In the genomic region with DNA sequence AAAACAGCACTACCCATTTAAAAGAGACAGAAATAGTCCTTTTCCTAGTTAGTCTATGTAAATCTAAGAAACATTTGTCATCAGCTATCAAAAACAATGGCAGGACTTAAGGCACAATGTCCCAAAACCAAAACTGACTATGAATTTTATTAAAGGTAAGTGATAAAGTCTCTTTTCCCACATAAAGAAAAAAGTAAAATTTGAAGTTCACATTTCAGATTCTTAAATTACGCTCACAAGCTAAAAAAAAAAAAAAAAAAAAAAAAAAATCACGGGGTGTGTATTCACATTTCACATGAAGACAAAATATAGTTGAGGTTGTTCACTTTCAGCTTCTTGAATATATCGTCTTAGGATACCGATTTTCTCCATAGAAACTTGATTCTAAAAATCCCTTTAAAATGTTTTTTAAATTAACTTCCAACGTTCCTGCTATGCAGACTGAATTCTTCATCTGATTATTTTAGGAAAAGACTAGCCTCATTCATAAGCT, we compare ENCODE assay signal across 9 cellular contexts. TPM values are rescaled to one million over a fixed set of nuclear protein-coding genes. Genes with fewer than 3 reads are reported as not detected.
A peak's percentile ranks its signal among the peaks of the same experiment; 100 is the strongest.
DNase-seq lines count a peak whose midpoint lies in the region; ATAC-seq, FAIRE-seq and TF ChIP-seq lines count a peak whose summit lies in the region.
"Had no signal": no experiment of that assay in that cellular context is flagged by ENCODE, and none has a peak within 500 bp of the region (broad histone marks: within the 10 kb centered on the region; RNA-seq: fewer than 3 reads in every experiment).

No MANE protein-coding gene starts in this region.

- TF ChIP-seq CTCF in K562 (IDR thresholded peaks at IDR 0.05 in 2 of 3, conservative IDR thresholded peaks at IDR 0.05 in 1 of 3; ENCODE audit: insufficient read depth in 2 of 3, low read depth in 1 of 3, low read length in 3 of 3) (no peak), upper lobe of right lung (IDR thresholded peaks at IDR 0.05) (no peak)

- peak overlapping the region in 1 of 2 experiments; percentile 91; a peak in 2 of 4 replicates for H3K9ac ChIP-seq in K562 (ENCODE audit: insufficient read depth in 1 of 2, low read depth in 2 of 2, low read length in 2 of 2)

- peaks cover 11% of the 10 kb centered on the region; the same call in 1 of the 2 replicates for H4K20me1 ChIP-seq in K562 (replicated peaks; ENCODE audit: control insufficient read depth, insufficient read depth, low read length)

- intact Hi-C loops in K562 (cut with micrococcal nuclease): loop anchor here (5.0 kb wide), 1 partner anchor 152 kb away; a partner anchor contains a TSS
- intact Hi-C loops in upper lobe of right lung (cut with DNase I): no loop called here

- BruUV-seq in K562 (replicated peaks; lab: Mats Ljungman, UMichigan): no TSS peak

- CTCF ChIA-PET in activated naive CD4-positive, alpha-beta T cell treated with anti-CD3 and anti-CD28 coated beads, Interleukin-2, amount 10 ng/mL, durations not matched to agents 7 days and 5 days (lab: Charles Lee): interaction anchor here (0.7 to 4.2 kb wide), 5 partner anchors 16 to 735 kb away, joined by 3 to 29 read pairs (median 5); a partner anchor contains a TSS
- CTCF ChIA-PET in K562 (lab: Yijun Ruan, JAX; ENCODE audit: low intra/inter-chr PET ratio): interaction anchor here (0.6 to 2.7 kb wide), 3 partner anchors 49 to 69 kb away, joined by 3 to 18 read pairs (median 3); no protein-coding TSS in a partner anchor

- peak overlapping the region; percentile 74 for H3K4me3 ChIP-seq in K562
- peak overlapping the region; percentile 87 for H3K4me3 ChIP-seq in upper lobe of right lung

- TF ChIP-seq POLR2A in K562 (conservative IDR thresholded peaks at IDR 0.05): no peak

- H3K36me3 Mint-ChIP-seq in activated naive CD4-positive, alpha-beta T cell treated with anti-CD3 and anti-CD28 coated beads, Interleukin-2, amount 10 ng/mL, durations not matched to agents 7 days and 5 days: peaks cover 13% of the 10 kb centered on the region
- H3K36me3 Mint-ChIP-seq in memory B cell: peaks cover 2% of the 10 kb centered on the region

- peaks cover 65% of the 10 kb centered on the region for H3K79me2 ChIP-seq in K562 (ENCODE audit: control insufficient read depth, insufficient read depth, low read length)

- 0% methylated on average over 5 of the region's 5 CpGs for WGBS in K562 (ENCODE audit: insufficient coverage, low coverage, missing lambda C conversion rate)

- TF ChIP-seq RAD21 in K562 (CRISPR knock-in tag; conservative IDR thresholded peaks at IDR 0.05 in 1 of 2, IDR thresholded peaks at IDR 0.05 in 1 of 2): no peak

- peak overlapping the region; percentile 90; the same call in 2 of the 3 replicates for H3K27ac ChIP-seq in K562 (ENCODE audit: extremely low read depth, low read depth, low read length)
- H3K27ac ChIP-seq in upper lobe of right lung: peak overlapping the region; percentile 87

- POLR2A ChIA-PET in K562 (lab: Yijun Ruan, JAX): interaction anchor here (0.6 to 7.5 kb wide), 13 partner anchors 8 to 733 kb away, joined by 3 to 112 read pairs (median 5); a partner anchor contains a TSS

- H3K27me3 Mint-ChIP-seq in activated naive CD4-positive, alpha-beta T cell treated with anti-CD3 and anti-CD28 coated beads, Interleukin-2, amount 10 ng/mL, durations not matched to agents 7 days and 5 days: peaks cover 8% of the 10 kb centered on the region
- H3K27me3 Mint-ChIP-seq in memory B cell: no peaks in the 10 kb centered on the region

- H3K4me2 ChIP-seq in K562 (ENCODE audit: insufficient read depth, low read length): peak overlapping the region; percentile 82

- H3K9me3 ChIP-seq in K562 (replicated peaks; ENCODE audit: control insufficient read depth, insufficient read depth, low read depth, low read length) (no peaks in the 10 kb centered on the region), upper lobe of right lung (no peaks in the 10 kb centered on the region)

- no peaks in the 10 kb centered on the region for H3K9me1 ChIP-seq in K562 (ENCODE audit: control insufficient read depth, insufficient read depth, low read length)

- H3K27ac Mint-ChIP-seq in activated naive CD4-positive, alpha-beta T cell treated with anti-CD3 and anti-CD28 coated beads, Interleukin-2, amount 10 ng/mL, durations not matched to agents 7 days and 5 days: peak overlapping the region; percentile 93
- H3K27ac Mint-ChIP-seq in memory B cell: peak overlapping the region; percentile 99

- no peak for FAIRE-seq in K562 (lab: Jason Lieb, UNC)

- H3K9me3 Mint-ChIP-seq in activated naive CD4-positive, alpha-beta T cell treated with anti-CD3 and anti-CD28 coated beads, Interleukin-2, amount 10 ng/mL, durations not matched to agents 7 days and 5 days: no peaks in the 10 kb centered on the region
- no peaks in the 10 kb centered on the region for H3K9me3 Mint-ChIP-seq in memory B cell

- in situ Hi-C loops in K562 (cut with MboI): no loop called here

- H3K27me3 ChIP-seq in K562 (ENCODE audit: control insufficient read depth in 2 of 2, insufficient read depth in 2 of 2, low read length in 2 of 2): no peaks in the 10 kb centered on the region
- no peaks in the 10 kb centered on the region for H3K27me3 ChIP-seq in upper lobe of right lung

- 0 out of 2 replicates have a peak overlapping the region, but pooled peaks have one; percentile 82 for H2AFZ ChIP-seq in K562 (ENCODE audit: low read depth, low read length)

- DNase-seq in activated naive CD4-positive, alpha-beta T cell treated with anti-CD3 and anti-CD28 coated beads, Interleukin-2, amount 10 ng/mL, durations not matched to agents 7 days and 5 days: no peak
- no peak for DNase-seq in activated naive CD4-positive, alpha-beta T cell treated with anti-CD3 and anti-CD28 coated beads, Interleukin-2, amount 50 U/mL, for 16 hours
- DNase-seq in K562 (ENCODE audit: extremely low read depth in 1 of 4, low spot score in 3 of 4) (no peak), memory B cell (ENCODE audit: low spot score in 2 of 2) (no peak), upper lobe of right lung (no peak), SHP77 (lab: John Stamatoyannopoulos, UW) (no peak), NCI-H1105 (lab: John Stamatoyannopoulos, UW) (no peak)
- DNase-seq: NCI-H1048 had no signal

- H3K4me1 ChIP-seq in K562 (replicated peaks in 1 of 2; ENCODE audit: control insufficient read depth in 2 of 2, insufficient read depth in 2 of 2, low read length in 2 of 2): peaks cover 10 to 12% of the 10 kb centered on the region in 2 experiments; a peak in 3 of 5 replicates
- peaks cover 10% of the 10 kb centered on the region for H3K4me1 ChIP-seq in upper lobe of right lung

- no peak for TF ChIP-seq EP300 in K562 (IDR thresholded peaks at IDR 0.05; ENCODE audit: low read length)

- ATAC-seq in K562: no peak
- no peak for ATAC-seq in memory B cell (ENCODE audit: low read depth)
- ATAC-seq in upper lobe of right lung: no peak
- ATAC-seq in GM21381 (IDR thresholded peaks at IDR 0.05; ENCODE audit: unreplicated experiment): no peak

- peak overlapping the region; percentile 89 for H3K4me3 Mint-ChIP-seq in activated naive CD4-positive, alpha-beta T cell treated with anti-CD3 and anti-CD28 coated beads, Interleukin-2, amount 10 ng/mL, durations not matched to agents 7 days and 5 days
- H3K4me3 Mint-ChIP-seq in memory B cell: peak overlapping the region; percentile 96

- peaks cover 32% of the 10 kb centered on the region for H3K4me1 Mint-ChIP-seq in activated naive CD4-positive, alpha-beta T cell treated with anti-CD3 and anti-CD28 coated beads, Interleukin-2, amount 10 ng/mL, durations not matched to agents 7 days and 5 days
- H3K4me1 Mint-ChIP-seq in memory B cell: peaks cover 14% of the 10 kb centered on the region

- H3K36me3 ChIP-seq in K562 (ENCODE audit: control insufficient read depth, insufficient read depth, low read length): peaks cover 13% of the 10 kb centered on the region; the same call in 2 of the 3 replicates
- H3K36me3 ChIP-seq in upper lobe of right lung: no peaks in the 10 kb centered on the region

RNA-seq across cellular contexts. Expression of a gene that starts 1.6 kb away (rescaled TPM):
- total RNA-seq in K562 (2011; cell fraction: chromatin; rRNA removed; ENCODE audit: low replicate concordance): 99.2 and 293 TPM in 2 replicates
- total RNA-seq in K562 (2011; cell fraction: nucleolus; rRNA removed): 97.4 and 123 TPM in 2 replicates
- 210 and 247 TPM in 2 replicates for total RNA-seq in K562 (2011; cell fraction: nucleoplasm; rRNA removed)
- total RNA-seq in K562 (2014; rRNA removed) (20.2 and 23.4 TPM in 2 replicates), K562 (2014; rRNA removed; fragmentation: Illumina TruSeq; extraction: Trizol) (39.5 and 41.2 TPM in 2 replicates), K562 (2015; rRNA removed; fragmentation: Illumina TruSeq; extraction: Trizol) (28.5 and 31.9 TPM in 2 replicates), K562 (2021) (23.9 and 27.2 TPM in 2 replicates), upper lobe of right lung (51.8 TPM)
- polyA plus RNA-seq in K562 (2011; rRNA removed) (149 and 177 TPM in 2 replicates), K562 (2014; fragmentation: Illumina TruSeq; extraction: Trizol) (24.6 and 30.3 TPM in 2 replicates), K562 (2014; fragmentation: Nextera tagmentation; extraction: Ambion mirVana) (10 to 100 TPM; 21.0 to 28.6 TPM), K562 (2014; rRNA removed) (20.2 and 23.1 TPM in 2 replicates)
- polyA plus RNA-seq in K562 (2011; cell fraction: cytosol; rRNA removed): 21.1 and 78.8 TPM in 2 replicates
- 36.0 and 74.0 TPM in 2 replicates for polyA plus RNA-seq in K562 (2011; cell fraction: nucleus; rRNA removed)
- 43.9 and 45.3 TPM in 2 replicates for polyA plus RNA-seq in K562 (2012)
- 153 and 215 TPM in 2 replicates for polyA minus RNA-seq in K562 (2011; rRNA and poly(A)+ RNA removed)
- 47.5 and 48.9 TPM in 2 replicates for polyA minus RNA-seq in K562 (2011; cell fraction: cytosol; rRNA and poly(A)+ RNA removed)
- 39.4 and 94.5 TPM in 2 replicates for polyA minus RNA-seq in K562 (2011; cell fraction: nucleus; rRNA and poly(A)+ RNA removed)

RNA-seq across cellular contexts. Expression of a gene that starts 15.2 kb away (rescaled TPM):
- total RNA-seq in K562 (2011; cell fraction: chromatin; rRNA removed; ENCODE audit: low replicate concordance): 11.2 and 18.1 TPM in 2 replicates
- 6.3 and 7.5 TPM in 2 replicates for total RNA-seq in K562 (2011; cell fraction: nucleolus; rRNA removed)
- total RNA-seq in K562 (2011; cell fraction: nucleoplasm; rRNA removed): 12.2 and 23.7 TPM in 2 replicates
- total RNA-seq in K562 (2014; rRNA removed): 3.9 and 5.6 TPM in 2 replicates
- total RNA-seq in K562 (2014; rRNA removed; fragmentation: Illumina TruSeq; extraction: Trizol): 7.1 and 7.6 TPM in 2 replicates
- total RNA-seq in K562 (2015; rRNA removed; fragmentation: Illumina TruSeq; extraction: Trizol): 3.5 and 5.6 TPM in 2 replicates
- total RNA-seq in K562 (2021): 3.4 and 4.7 TPM in 2 replicates
- polyA plus RNA-seq in K562 (2011; rRNA removed): 10.5 and 11.1 TPM in 2 replicates
- 2.8 and 6.0 TPM in 2 replicates for polyA plus RNA-seq in K562 (2011; cell fraction: cytosol; rRNA removed)
- 8.4 and 12.4 TPM in 2 replicates for polyA plus RNA-seq in K562 (2011; cell fraction: nucleus; rRNA removed)
- polyA plus RNA-seq in K562 (2012): 4.4 and 7.8 TPM in 2 replicates
- polyA plus RNA-seq in K562 (2014; fragmentation: Illumina TruSeq; extraction: Trizol): 5.0 and 5.6 TPM in 2 replicates
- 1 to 10 TPM; 5.2 to 7.1 TPM for polyA plus RNA-seq in K562 (2014; fragmentation: Nextera tagmentation; extraction: Ambion mirVana)
- 4.7 and 10.9 TPM in 2 replicates for polyA plus RNA-seq in K562 (2014; rRNA removed)
- 5.1 and 5.3 TPM in 2 replicates for polyA minus RNA-seq in K562 (2011; rRNA and poly(A)+ RNA removed)
- polyA minus RNA-seq in K562 (2011; cell fraction: cytosol; rRNA and poly(A)+ RNA removed): 2.7 and 3.0 TPM in 2 replicates
- 3.4 and 5.1 TPM in 2 replicates for polyA minus RNA-seq in K562 (2011; cell fraction: nucleus; rRNA and poly(A)+ RNA removed)
- total RNA-seq in upper lobe of right lung: 2.3 TPM
